34 cellular contexts compared by ENCODE assay signal in genomic region chr1:5491207-5491904, GRCh38.
"Had no signal": no experiment of that assay in that cellular context is flagged by ENCODE, and none has a peak within 500 bp of the region (broad histone marks: within the 10 kb centered on the region; RNA-seq: fewer than 3 reads in every experiment).

No MANE protein-coding gene starts in this region.

- H3K36me3 ChIP-seq: adrenal gland, brain microvascular endothelial cell, breast epithelium had no signal

- H3K4me3 ChIP-seq: adrenal gland, body of pancreas had no signal

- H3K27me3 ChIP-seq: adrenal gland, body of pancreas, brain microvascular endothelial cell had no signal

- H3K27ac Mint-ChIP-seq: activated B cell treated with CpG ODN at 0.5 μM for 24 hours; activated CD4-positive, alpha-beta memory T cell treated with anti-CD3 and anti-CD28 coated beads for 36 hours; activated CD4-positive, alpha-beta T cell treated with anti-CD3 and anti-CD28 coated beads, Interleukin-2, amount 10 ng/mL, durations not matched to agents 24 days and 14 days; activated naive CD4-positive, alpha-beta T cell treated with anti-CD3 and anti-CD28 coated beads for 36 hours; activated naive CD4-positive, alpha-beta T cell treated with anti-CD3 and anti-CD28 coated beads, Interleukin-2, amount 50 U/mL, for 72 hours; activated naive CD8-positive, alpha-beta T cell treated with anti-CD3 and anti-CD28 coated beads, Interleukin-2, amount 10 ng/mL, durations not matched to agents 7 days and 5 days; activated T-cell treated with anti-CD3 and anti-CD28 coated beads, Interleukin-2, amount 50 U/mL, for 72 hours; activated T-helper 1 cell treated with anti-CD3 and anti-CD28 coated beads, Interleukin-12 subunit alpha, Interleukin-12 subunit beta, Interleukin-2, Interleukin-4 antibody, amounts not matched to agents 30 ng/mL and 10 ng/mL and 1 ng/mL, durations not matched to agents 14 hours and 24 hours and 36 hours; activated T-helper 17 cell treated with anti-CD3 and anti-CD28 coated beads, Interleukin-2, amount 50 U/mL, for 72 hours; T-helper 1 cell treated with Interleukin-12 subunit alpha and Interleukin-12 subunit beta and Interleukin-4 antibody, amounts not matched to agents 30 μg/mL and 1 μg/mL, for 36 hours; T-helper 2 cell treated with Interferon-gamma antibody and Interleukin-4, amounts not matched to agents 5 μg/mL and 100 μg/mL, for 36 hours had no signal

- H3K4me3 Mint-ChIP-seq: activated B cell treated with CpG ODN at 0.5 μM for 24 hours; activated CD4-positive, alpha-beta memory T cell treated with anti-CD3 and anti-CD28 coated beads for 36 hours; activated CD4-positive, alpha-beta T cell treated with anti-CD3 and anti-CD28 coated beads, Interleukin-2, amount 10 ng/mL, durations not matched to agents 24 days and 14 days; activated naive CD4-positive, alpha-beta T cell treated with anti-CD3 and anti-CD28 coated beads for 36 hours; activated naive CD8-positive, alpha-beta T cell treated with anti-CD3 and anti-CD28 coated beads, Interleukin-2, amount 10 ng/mL, durations not matched to agents 7 days and 5 days; activated T-cell treated with anti-CD3 and anti-CD28 coated beads, Interleukin-2, amount 50 U/mL, for 4 hours; activated T-cell treated with anti-CD3 and anti-CD28 coated beads, Interleukin-2, amount 50 U/mL, for 72 hours; activated T-helper 1 cell treated with anti-CD3 and anti-CD28 coated beads, Interleukin-12 subunit alpha, Interleukin-12 subunit beta, Interleukin-2, Interleukin-4 antibody, amounts not matched to agents 30 ng/mL and 10 ng/mL and 1 ng/mL, durations not matched to agents 14 hours and 24 hours and 36 hours; activated T-helper 17 cell treated with anti-CD3 and anti-CD28 coated beads, Interleukin-2, amount 50 U/mL, for 72 hours; T-helper 1 cell treated with Interleukin-12 subunit alpha and Interleukin-12 subunit beta and Interleukin-4 antibody, amounts not matched to agents 30 μg/mL and 1 μg/mL, for 36 hours; T-helper 2 cell treated with Interferon-gamma antibody and Interleukin-4, amounts not matched to agents 5 μg/mL and 100 μg/mL, for 36 hours had no signal

- ATAC-seq: activated T-cell treated with anti-CD3 and anti-CD28 coated beads, Interleukin-2, amount 50 U/mL, for 4 hours; activated T-cell treated with anti-CD3 and anti-CD28 coated beads, Interleukin-2, amount 50 U/mL, for 72 hours; activated T-helper 17 cell treated with anti-CD3 and anti-CD28 coated beads, Interleukin-2, amount 50 U/mL, for 72 hours; body of pancreas had no signal

- H3K4me1 ChIP-seq: adrenal gland had no signal

- H3K9me3 ChIP-seq: adrenal gland, body of pancreas, breast epithelium had no signal

- H3K4me1 Mint-ChIP-seq: activated B cell treated with CpG ODN at 0.5 μM for 24 hours; activated CD4-positive, alpha-beta T cell treated with anti-CD3 and anti-CD28 coated beads, Interleukin-2, amount 10 ng/mL, durations not matched to agents 24 days and 14 days; activated naive CD8-positive, alpha-beta T cell treated with anti-CD3 and anti-CD28 coated beads, Interleukin-2, amount 10 ng/mL, durations not matched to agents 7 days and 5 days; activated T-helper 17 cell treated with anti-CD3 and anti-CD28 coated beads, Interleukin-2, amount 50 U/mL, for 72 hours had no signal

- H3K36me3 Mint-ChIP-seq: activated CD4-positive, alpha-beta memory T cell treated with anti-CD3 and anti-CD28 coated beads for 36 hours; activated naive CD4-positive, alpha-beta T cell treated with anti-CD3 and anti-CD28 coated beads, Interleukin-2, amount 50 U/mL, for 72 hours; activated naive CD8-positive, alpha-beta T cell treated with anti-CD3 and anti-CD28 coated beads, Interleukin-2, amount 10 ng/mL, durations not matched to agents 7 days and 5 days had no signal

- DNase-seq: activated B cell treated with CpG ODN at 0.5 μM for 24 hours; activated CD4-positive, alpha-beta memory T cell treated with anti-CD3 and anti-CD28 coated beads for 36 hours; activated CD4-positive, alpha-beta T cell treated with anti-CD3 and anti-CD28 coated beads for 4 hours; activated CD4-positive, alpha-beta T cell treated with anti-CD3 and anti-CD28 coated beads, Interleukin-2, amount 10 ng/mL, durations not matched to agents 24 days and 14 days; activated CD4-positive, alpha-beta T cell treated with anti-CD3 and anti-CD28 coated beads, Interleukin-2, amount 50 U/mL, for 1 hour; activated CD4-positive, alpha-beta T cell treated with anti-CD3 and anti-CD28 coated beads, Interleukin-2, amount 50 U/mL, for 4 hours; activated CD4-positive, CD25-positive, alpha-beta regulatory T cell treated with anti-CD3 and anti-CD28 coated beads, Interleukin-2, amount 50 U/mL, for 72 hours; activated CD8-positive, alpha-beta memory T cell treated with anti-CD3 and anti-CD28 coated beads, Interleukin-2, amount 50 U/mL, for 4 hours; activated effector memory CD4-positive, alpha-beta T cell treated with anti-CD3 and anti-CD28 coated beads, Interleukin-2, amount 50 U/mL, for 16 hours; activated gamma-delta T cell treated with Interleukin-2 at 50 U/mL for 16 hours; activated naive CD4-positive, alpha-beta T cell; activated naive CD4-positive, alpha-beta T cell treated with anti-CD3 and anti-CD28 coated beads for 36 hours; activated naive CD4-positive, alpha-beta T cell treated with anti-CD3 and anti-CD28 coated beads, Interleukin-2, amount 50 U/mL, for 16 hours; activated naive CD8-positive, alpha-beta T cell treated with anti-CD3 and anti-CD28 coated beads, Interleukin-2, amount 10 ng/mL, durations not matched to agents 7 days and 5 days; activated T-cell treated with anti-CD3 and anti-CD28 coated beads for 4 hours; activated T-cell treated with anti-CD3 and anti-CD28 coated beads, Interleukin-2, amount 50 U/mL, for 1 hour; activated T-cell treated with anti-CD3 and anti-CD28 coated beads, Interleukin-2, amount 50 U/mL, for 4 hours; activated T-cell treated with anti-CD3 and anti-CD28 coated beads, Interleukin-2, amount 50 U/mL, for 72 hours; adrenal gland; amniotic stem cell; body of pancreas; brain microvascular endothelial cell; central memory CD4-positive, alpha-beta T cell; SW 1271; T-helper 1 cell; T-helper 2 cell; T-helper 9 cell had no signal

- H3K27ac ChIP-seq: adrenal gland, body of pancreas, brain microvascular endothelial cell, VCaP had no signal

- H3K27me3 Mint-ChIP-seq: activated B cell treated with CpG ODN at 0.5 μM for 24 hours; activated CD4-positive, alpha-beta T cell treated with anti-CD3 and anti-CD28 coated beads, Interleukin-2, amount 10 ng/mL, durations not matched to agents 24 days and 14 days had no signal

- H3K9me3 Mint-ChIP-seq: activated B cell treated with CpG ODN at 0.5 μM for 24 hours; activated CD4-positive, alpha-beta memory T cell treated with anti-CD3 and anti-CD28 coated beads for 36 hours; activated CD4-positive, alpha-beta T cell treated with anti-CD3 and anti-CD28 coated beads, Interleukin-2, amount 10 ng/mL, durations not matched to agents 24 days and 14 days; activated naive CD4-positive, alpha-beta T cell treated with anti-CD3 and anti-CD28 coated beads for 36 hours; activated naive CD4-positive, alpha-beta T cell treated with anti-CD3 and anti-CD28 coated beads, Interleukin-2, amount 50 U/mL, for 72 hours; activated naive CD8-positive, alpha-beta T cell treated with anti-CD3 and anti-CD28 coated beads, Interleukin-2, amount 10 ng/mL, durations not matched to agents 7 days and 5 days; activated T-cell treated with anti-CD3 and anti-CD28 coated beads, Interleukin-2, amount 50 U/mL, for 4 hours; activated T-cell treated with anti-CD3 and anti-CD28 coated beads, Interleukin-2, amount 50 U/mL, for 72 hours; activated T-helper 1 cell treated with anti-CD3 and anti-CD28 coated beads, Interleukin-12 subunit alpha, Interleukin-12 subunit beta, Interleukin-2, Interleukin-4 antibody, amounts not matched to agents 30 ng/mL and 10 ng/mL and 1 ng/mL, durations not matched to agents 14 hours and 24 hours and 36 hours; activated T-helper 17 cell treated with anti-CD3 and anti-CD28 coated beads, Interleukin-2, amount 50 U/mL, for 72 hours; T-helper 1 cell treated with Interleukin-12 subunit alpha and Interleukin-12 subunit beta and Interleukin-4 antibody, amounts not matched to agents 30 μg/mL and 1 μg/mL, for 36 hours; T-helper 2 cell treated with Interferon-gamma antibody and Interleukin-4, amounts not matched to agents 5 μg/mL and 100 μg/mL, for 36 hours had no signal
